10 cellular contexts compared by ENCODE assay signal in the genomic region with DNA sequence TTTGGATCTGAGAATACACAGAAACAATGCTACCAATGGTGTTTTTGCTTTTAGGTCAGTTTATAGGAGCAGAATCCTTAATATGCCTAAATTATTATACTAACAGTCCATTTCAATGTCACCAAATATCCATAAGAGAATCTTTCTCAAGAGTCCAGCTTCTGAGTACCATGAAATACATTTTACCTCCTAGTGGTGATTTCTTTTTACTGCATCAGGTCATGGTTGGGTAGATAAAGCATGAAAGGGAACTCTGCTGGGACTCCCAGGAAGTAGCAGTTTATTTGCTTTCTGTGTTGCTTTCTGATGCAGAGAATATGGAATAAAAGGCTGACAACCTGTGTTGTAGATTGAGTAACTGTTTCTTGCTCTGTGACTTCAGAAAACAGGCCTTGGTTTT.
DNase-seq lines count a peak whose midpoint lies in the region; ATAC-seq and TF ChIP-seq lines count a peak whose summit lies in the region.
"Had no signal": no experiment of that assay in that cellular context is flagged by ENCODE, and none has a peak within 500 bp of the region (broad histone marks: within the 10 kb centered on the region; RNA-seq: fewer than 3 reads in every experiment).

No MANE protein-coding gene starts in this region.

- DNase-seq in HCT116 (ENCODE audit: low read depth, low spot score) (no peak), PC-9 (no peak), iris pigment epithelial cell (ENCODE audit: low read depth) (peak; percentile 5), adrenal gland (no peak), OCI-M2 (lab: John Stamatoyannopoulos, UW; ENCODE audit: unreplicated experiment) (no peak)
- DNase-seq in activated T-cell treated with anti-CD3 and anti-CD28 coated beads, Interleukin-2, amount 50 U/mL, for 1 hour: no peak
- DNase-seq in activated T-helper 2 cell treated with anti-CD3 and anti-CD28 coated beads, Interferon-gamma antibody, Interleukin-2, Interleukin-4, amounts not matched to agents 10 μg/mL and 5 μg/mL and 100 μg/mL, durations not matched to agents 14 hours and 24 hours and 36 hours (ENCODE audit: low spot score): no peak
- DNase-seq: activated T-cell treated with anti-CD3 and anti-CD28 coated beads, Interleukin-2, amount 50 U/mL, for 4 hours had no signal

- H3K36me3 ChIP-seq in HCT116 (ENCODE audit: control insufficient read depth in 1 of 2, insufficient read depth in 2 of 2, low read length in 2 of 2) (no peaks in the 10 kb centered on the region), PC-9 (ENCODE audit: low read depth) (no peaks in the 10 kb centered on the region), adrenal gland (replicated peaks in 1 of 2) (no peaks in the 10 kb centered on the region)

- intact Hi-C loops in HCT116 (cut with micrococcal nuclease): no loop called here
- intact Hi-C loops in PC-9 (cut with micrococcal nuclease; ENCODE audit: unreplicated experiment): no loop called here
- intact Hi-C loops in adrenal gland (cut with DNase I): no loop called here
- intact Hi-C loops in activated T-helper 2 cell treated with anti-CD3 and anti-CD28 coated beads, Interferon-gamma antibody, Interleukin-2, Interleukin-4, amounts not matched to agents 10 μg/mL and 5 μg/mL and 100 μg/mL, durations not matched to agents 14 hours and 24 hours and 36 hours (cut with micrococcal nuclease): no loop called here

- TF ChIP-seq POLR2A in HCT116 (IDR thresholded peaks at IDR 0.05; ENCODE audit: borderline replicate concordance, extremely low read depth, insufficient read depth, insufficient read length) (no peak), adrenal gland (IDR thresholded peaks at IDR 0.05) (no peak)

- peak; percentile 70 for ATAC-seq in HCT116
- ATAC-seq: activated T-cell treated with anti-CD3 and anti-CD28 coated beads, Interleukin-2, amount 50 U/mL, for 4 hours; Right ventricle myocardium inferior had no signal

- no peak overlapping the region for H3K4me2 ChIP-seq in HCT116 (ENCODE audit: low read length)
- no peak overlapping the region for H3K4me2 ChIP-seq in PC-9

- H3K27ac ChIP-seq in HCT116 (ENCODE audit: low read depth, low read length) (no peak overlapping the region), PC-9 (no peak overlapping the region), adrenal gland (no peak overlapping the region)

- POLR2A ChIA-PET in HCT116 (lab: Charles Lee) (no interaction called here), PC-9 (lab: Charles Lee; ENCODE audit: unreplicated experiment) (no interaction called here)

- no peaks in the 10 kb centered on the region for H3K36me3 Mint-ChIP-seq in activated T-helper 2 cell treated with anti-CD3 and anti-CD28 coated beads, Interferon-gamma antibody, Interleukin-2, Interleukin-4, amounts not matched to agents 10 μg/mL and 5 μg/mL and 100 μg/mL, durations not matched to agents 14 hours and 24 hours and 36 hours (ENCODE audit: low read depth)

- H3F3A ChIP-seq in PC-9 (ENCODE audit: insufficient read depth, low read depth): no peaks in the 10 kb centered on the region

- no peak overlapping the region for H3K27ac Mint-ChIP-seq in activated T-helper 2 cell treated with anti-CD3 and anti-CD28 coated beads, Interferon-gamma antibody, Interleukin-2, Interleukin-4, amounts not matched to agents 10 μg/mL and 5 μg/mL and 100 μg/mL, durations not matched to agents 14 hours and 24 hours and 36 hours

- BruUV-seq in HCT116 (replicated peaks; lab: Mats Ljungman, UMichigan) (no TSS peak), PC-9 (replicated peaks; lab: Mats Ljungman, UMichigan) (no TSS peak)

- CTCF ChIA-PET in HCT116 (lab: Charles Lee): no interaction called here
- CTCF ChIA-PET in PC-9 (lab: Charles Lee): no interaction called here

- H3K9me3 Mint-ChIP-seq in activated T-helper 2 cell treated with anti-CD3 and anti-CD28 coated beads, Interferon-gamma antibody, Interleukin-2, Interleukin-4, amounts not matched to agents 10 μg/mL and 5 μg/mL and 100 μg/mL, durations not matched to agents 14 hours and 24 hours and 36 hours: no peaks in the 10 kb centered on the region
- H3K9me3 Mint-ChIP-seq: activated T-cell treated with anti-CD3 and anti-CD28 coated beads, Interleukin-2, amount 50 U/mL, for 4 hours had no signal

- H3K4me1 Mint-ChIP-seq in activated T-helper 2 cell treated with anti-CD3 and anti-CD28 coated beads, Interferon-gamma antibody, Interleukin-2, Interleukin-4, amounts not matched to agents 10 μg/mL and 5 μg/mL and 100 μg/mL, durations not matched to agents 14 hours and 24 hours and 36 hours (ENCODE audit: low read depth): no peaks in the 10 kb centered on the region

- peaks cover 1% of the 10 kb centered on the region for H3K27me3 Mint-ChIP-seq in activated T-helper 2 cell treated with anti-CD3 and anti-CD28 coated beads, Interferon-gamma antibody, Interleukin-2, Interleukin-4, amounts not matched to agents 10 μg/mL and 5 μg/mL and 100 μg/mL, durations not matched to agents 14 hours and 24 hours and 36 hours (ENCODE audit: low read depth)

- RAD21 ChIA-PET in HCT116 (lab: Charles Lee; ENCODE audit: low non-redundant PET in 1 of 2, low total read pairs in 2 of 2, uncharacterized antibody in 2 of 2, unreplicated experiment in 2 of 2): no interaction called here

- no peaks in the 10 kb centered on the region for H3K4me1 ChIP-seq in HCT116 (ENCODE audit: control insufficient read depth in 1 of 2, insufficient read depth in 2 of 2, low read length in 2 of 2)
- H3K4me1 ChIP-seq in PC-9 (replicated peaks; ENCODE audit: insufficient read depth): no peaks in the 10 kb centered on the region
- H3K4me1 ChIP-seq in adrenal gland (replicated peaks in 1 of 2): no peaks in the 10 kb centered on the region

- H3K4me3 Mint-ChIP-seq in activated T-helper 2 cell treated with anti-CD3 and anti-CD28 coated beads, Interferon-gamma antibody, Interleukin-2, Interleukin-4, amounts not matched to agents 10 μg/mL and 5 μg/mL and 100 μg/mL, durations not matched to agents 14 hours and 24 hours and 36 hours (ENCODE audit: low read depth): no peak overlapping the region
- H3K4me3 Mint-ChIP-seq: activated T-cell treated with anti-CD3 and anti-CD28 coated beads, Interleukin-2, amount 50 U/mL, for 4 hours had no signal

- H3K4me3 ChIP-seq in HCT116 (replicated peaks in 1 of 2; ENCODE audit: low read depth in 1 of 2, low read length in 2 of 2) (no peak overlapping the region), PC-9 (no peak overlapping the region), adrenal gland (no peak overlapping the region)

- peak; percentile 28 for TF ChIP-seq CTCF in GM12873 (IDR thresholded peaks at IDR 0.05; ENCODE audit: insufficient read depth, low read depth, low read length, missing control alignments)
- TF ChIP-seq CTCF in HCT116 (IDR thresholded peaks at IDR 0.05 in 2 of 3, conservative IDR thresholded peaks at IDR 0.05 in 1 of 3; ENCODE audit: borderline replicate concordance in 1 of 3, insufficient read depth in 1 of 3, low read depth in 2 of 3, low read length in 2 of 3): peak in 2 of 3 experiments; percentile 35 to 55; a peak in 4 of 6 replicates
- TF ChIP-seq CTCF in PC-9 (conservative IDR thresholded peaks at IDR 0.05): peak; percentile 39; the same call in 1 of the 2 replicates
- TF ChIP-seq CTCF in adrenal gland (IDR thresholded peaks at IDR 0.05): no peak

- no peak overlapping the region for H2AFZ ChIP-seq in HCT116 (ENCODE audit: low read depth, low read length, poor library complexity, severe bottlenecking)
- H2AFZ ChIP-seq in PC-9: peak overlapping the region; percentile 49; the same call in 1 of the 2 replicates

- no peak for TF ChIP-seq RAD21 in HCT116 (IDR thresholded peaks at IDR 0.05; ENCODE audit: low read depth)

- H3K9me2 ChIP-seq in HCT116 (ENCODE audit: insufficient read depth) (no peaks in the 10 kb centered on the region), PC-9 (ENCODE audit: insufficient read depth) (no peaks in the 10 kb centered on the region)

- H3K9ac ChIP-seq in HCT116 (ENCODE audit: low read length): no peak overlapping the region

- no peaks in the 10 kb centered on the region for H3K9me3 ChIP-seq in HCT116 (ENCODE audit: control insufficient read depth in 1 of 2, insufficient read depth in 1 of 2, low read depth in 1 of 2, low read length in 2 of 2)
- no peaks in the 10 kb centered on the region; the same call in 1 of the 2 replicates for H3K9me3 ChIP-seq in PC-9 (ENCODE audit: insufficient read depth, low read depth)
- H3K9me3 ChIP-seq in adrenal gland (replicated peaks in 1 of 3): no peaks in the 10 kb centered on the region

- H3K27me3 ChIP-seq in HCT116 (ENCODE audit: insufficient read depth, low read length): no peaks in the 10 kb centered on the region
- H3K27me3 ChIP-seq in PC-9 (ENCODE audit: insufficient read depth, low read depth): no peaks in the 10 kb centered on the region
- no peaks in the 10 kb centered on the region for H3K27me3 ChIP-seq in adrenal gland

- no peaks in the 10 kb centered on the region for H3K79me2 ChIP-seq in HCT116 (ENCODE audit: insufficient read depth, low read length)
- no peaks in the 10 kb centered on the region for H3K79me2 ChIP-seq in PC-9 (ENCODE audit: low read depth)

- no peaks in the 10 kb centered on the region for H4K20me1 ChIP-seq in HCT116 (ENCODE audit: insufficient read depth)
- no peaks in the 10 kb centered on the region for H4K20me1 ChIP-seq in PC-9 (ENCODE audit: insufficient read depth)

TF ChIP-seq in HCT116, 20 proteins besides CTCF, POLR2A, EP300 and RAD21 (continues in another document):
- TF ChIP-seq, protein P1, sequence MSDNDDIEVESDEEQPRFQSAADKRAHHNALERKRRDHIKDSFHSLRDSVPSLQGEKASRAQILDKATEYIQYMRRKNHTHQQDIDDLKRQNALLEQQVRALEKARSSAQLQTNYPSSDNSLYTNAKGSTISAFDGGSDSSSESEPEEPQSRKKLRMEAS (IDR thresholded peaks at IDR 0.05): no peak
- TF ChIP-seq CEBPB (IDR thresholded peaks at IDR 0.05; ENCODE audit: low read depth) (no peak), ZNF274 (IDR thresholded peaks at IDR 0.05; ENCODE audit: low read depth, low read length) (no peak), ZFX (IDR thresholded peaks at IDR 0.05) (no peak), SP1 (IDR thresholded peaks at IDR 0.05; ENCODE audit: low read depth) (no peak), EGR1 (IDR thresholded peaks at IDR 0.05; ENCODE audit: low read depth) (no peak)
- TF ChIP-seq, protein P2, sequence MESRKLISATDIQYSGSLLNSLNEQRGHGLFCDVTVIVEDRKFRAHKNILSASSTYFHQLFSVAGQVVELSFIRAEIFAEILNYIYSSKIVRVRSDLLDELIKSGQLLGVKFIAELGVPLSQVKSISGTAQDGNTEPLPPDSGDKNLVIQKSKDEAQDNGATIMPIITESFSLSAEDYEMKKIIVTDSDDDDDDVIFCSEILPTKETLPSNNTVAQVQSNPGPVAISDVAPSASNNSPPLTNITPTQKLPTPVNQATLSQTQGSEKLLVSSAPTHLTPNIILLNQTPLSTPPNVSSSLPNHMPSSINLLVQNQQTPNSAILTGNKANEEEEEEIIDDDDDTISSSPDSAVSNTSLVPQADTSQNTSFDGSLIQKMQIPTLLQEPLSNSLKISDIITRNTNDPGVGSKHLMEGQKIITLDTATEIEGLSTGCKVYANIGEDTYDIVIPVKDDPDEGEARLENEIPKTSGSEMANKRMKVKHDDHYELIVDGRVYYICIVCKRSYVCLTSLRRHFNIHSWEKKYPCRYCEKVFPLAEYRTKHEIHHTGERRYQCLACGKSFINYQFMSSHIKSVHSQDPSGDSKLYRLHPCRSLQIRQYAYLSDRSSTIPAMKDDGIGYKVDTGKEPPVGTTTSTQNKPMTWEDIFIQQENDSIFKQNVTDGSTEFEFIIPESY (IDR thresholded peaks at IDR 0.05; ENCODE audit: extremely low read depth, insufficient replicate concordance, low read length): no peak

Comparison
In these comparisons a context has a peak if more than half of its experiments do, and no peak if none do; other contexts are left out.
1. CTCF ChIP-seq: peak in GM12873 (single experiment), HCT116 (2 of 3) and PC-9 (single experiment); none in adrenal gland (0 of 6).